Comparison of ENCODE assay signal across 26 cellular contexts in genomic region chr7:128759274-128759673, GRCh38. TPM values are rescaled to one million over a fixed set of nuclear protein-coding genes. Genes with fewer than 3 reads are reported as not detected.
DNase-seq lines count a peak whose midpoint lies in the region; ATAC-seq and TF ChIP-seq lines count a peak whose summit lies in the region.
"Had no signal": no experiment of that assay in that cellular context is flagged by ENCODE, and none has a peak within 500 bp of the region (broad histone marks: within the 10 kb centered on the region; RNA-seq: fewer than 3 reads in every experiment).

No MANE protein-coding gene starts in this region.

- H3F3A ChIP-seq in smooth muscle cell (ENCODE audit: low read depth), result peaks cover 24% of the 10 kb centered on the region

- H2BK120ac ChIP-seq in IMR-90 (ENCODE audit: low read depth, low read length), result no peak overlapping the region

- ATAC-seq in IMR-90 (ENCODE audit: low read depth), result no peak
- peak; percentile 46 for ATAC-seq in foreskin keratinocyte
- ATAC-seq: A549 had no signal

- H4K20me1 ChIP-seq in IMR-90 (ENCODE audit: insufficient read depth, low read length) (peaks cover 75% of the 10 kb centered on the region), smooth muscle cell (ENCODE audit: low read depth) (peaks cover 100% of the 10 kb centered on the region)

- intact Hi-C loops in IMR-90 (cut with micrococcal nuclease), result no loop called here
- intact Hi-C loops in CD4-positive, alpha-beta memory T cell (cut with micrococcal nuclease), result no loop called here

- H2AFZ ChIP-seq in ACC112 (ENCODE audit: low read length, unreplicated experiment), result no peak overlapping the region
- H2AFZ ChIP-seq in IMR-90 (replicated peaks; ENCODE audit: low read length, poor library complexity), result no peak overlapping the region
- no peak overlapping the region for H2AFZ ChIP-seq in smooth muscle cell (ENCODE audit: low read depth)
- H2AFZ ChIP-seq: PC-9 had no signal

- no peaks in the 10 kb centered on the region for H3K4me1 Mint-ChIP-seq in CD4-positive, alpha-beta memory T cell

- TF ChIP-seq POLR2A in IMR-90 (IDR thresholded peaks at IDR 0.05; ENCODE audit: low read depth, low read length), result no peak

- TF ChIP-seq CTCF in IMR-90 (conservative IDR thresholded peaks at IDR 0.05; ENCODE audit: low read depth, low read length) (no peak), foreskin keratinocyte (conservative IDR thresholded peaks at IDR 0.05) (no peak), smooth muscle cell (IDR thresholded peaks at IDR 0.05; ENCODE audit: borderline replicate concordance, insufficient read depth, poor library complexity, severe bottlenecking) (no peak)

- no peak overlapping the region for H2BK15ac ChIP-seq in IMR-90 (ENCODE audit: low read depth, low read length)

- POLR2A ChIA-PET in IMR-90 (lab: Charles Lee; ENCODE audit: unreplicated experiment), result no interaction called here
- POLR2A ChIA-PET in CD4-positive, alpha-beta memory T cell (lab: Charles Lee; ENCODE audit: partially characterized antibody), result no interaction called here

- no peak overlapping the region for H3K4ac ChIP-seq in IMR-90 (ENCODE audit: low read depth, low read length)

- H3K27ac ChIP-seq in ACC112 (ENCODE audit: low read depth, low read length) (peak overlapping the region; percentile 11; the same call in 1 of the 2 replicates), IMR-90 (ENCODE audit: insufficient read depth, low read length) (no peak overlapping the region), foreskin keratinocyte (no peak overlapping the region), smooth muscle cell (ENCODE audit: low read depth) (peak overlapping the region; percentile 3)
- H3K27ac ChIP-seq in CD4-positive, alpha-beta memory T cell (ENCODE audit: low read depth, low read length), result no peak overlapping the region
- H3K27ac ChIP-seq: A549, PC-9, SJSA1 had no signal

- DNase-seq in IMR-90, result no peak
- DNase-seq in foreskin keratinocyte, result no peak
- no peak for DNase-seq in smooth muscle cell (lab: John Stamatoyannopoulos, UW; ENCODE audit: unreplicated experiment)
- DNase-seq in NCI-H2081 (lab: John Stamatoyannopoulos, UW), result no peak
- DNase-seq in middle frontal gyrus (ENCODE audit: extremely low spot score, low spot score), result no peak
- DNase-seq in CD4-positive, alpha-beta memory T cell, result no peak
- DNase-seq: C1 segment of cervical spinal cord; CD8-positive, alpha-beta memory T cell; DMS79 treated with DMSO at 0.1 percent for 48 hours; GF-D8; KBM-7; MV-4-11; NCI-H1105; NCI-H1436 treated with DMSO at 0.1 percent for 48 hours; NCI-H187 treated with DMSO at 0.1 percent for 48 hours; NCI-H2107; NCI-H446 treated with DMSO at 0.1 percent for 48 hours; NCI-H526 treated with DMSO at 0.1 percent for 48 hours; PC-9; Right ventricle myocardium superior; RPMI8226 had no signal

- no peaks in the 10 kb centered on the region for H3K9me3 Mint-ChIP-seq in CD4-positive, alpha-beta memory T cell
- H3K9me3 Mint-ChIP-seq: CD8-positive, alpha-beta memory T cell had no signal

- H3K79me1 ChIP-seq in IMR-90 (ENCODE audit: low read depth in 1 of 2, low read length in 2 of 2), result peaks cover 23 to 60% of the 10 kb centered on the region in 2 experiments

- H3K23ac ChIP-seq in IMR-90 (ENCODE audit: low read depth, low read length), result no peak overlapping the region

- no peaks in the 10 kb centered on the region for H3K27me3 ChIP-seq in ACC112 (ENCODE audit: insufficient read depth, low read length)
- H3K27me3 ChIP-seq in IMR-90 (ENCODE audit: control insufficient read depth, insufficient read depth, low read length), result no peaks in the 10 kb centered on the region
- no peaks in the 10 kb centered on the region for H3K27me3 ChIP-seq in foreskin keratinocyte
- no peaks in the 10 kb centered on the region for H3K27me3 ChIP-seq in smooth muscle cell (ENCODE audit: low read depth)
- no peaks in the 10 kb centered on the region for H3K27me3 ChIP-seq in CD4-positive, alpha-beta memory T cell (ENCODE audit: insufficient read depth, low read length)
- H3K27me3 ChIP-seq: SJSA1 had no signal

- H3K9me3 ChIP-seq in IMR-90 (ENCODE audit: control insufficient read depth, insufficient read depth, low read length) (no peaks in the 10 kb centered on the region), smooth muscle cell (replicated peaks; ENCODE audit: low read depth) (no peaks in the 10 kb centered on the region)
- H3K9me3 ChIP-seq in CD4-positive, alpha-beta memory T cell (ENCODE audit: control insufficient read depth in 1 of 2, low read length in 2 of 2), result no peaks in the 10 kb centered on the region
- H3K9me3 ChIP-seq: A549, SJSA1 had no signal

- H3K4me2 ChIP-seq in IMR-90 (ENCODE audit: low read depth, low read length) (no peak overlapping the region), smooth muscle cell (no peak overlapping the region)
- H3K4me2 ChIP-seq: A549, PC-9 had no signal

- no peak overlapping the region for H3K14ac ChIP-seq in IMR-90 (replicated peaks; ENCODE audit: low read depth, low read length)

- peaks cover 22% of the 10 kb centered on the region for H3K4me1 ChIP-seq in ACC112 (ENCODE audit: control insufficient read depth, insufficient read depth, low read length, unreplicated experiment)
- peaks cover 9% of the 10 kb centered on the region for H3K4me1 ChIP-seq in IMR-90 (ENCODE audit: control insufficient read depth, insufficient read depth, low read length)
- no peaks in the 10 kb centered on the region for H3K4me1 ChIP-seq in foreskin keratinocyte
- no peaks in the 10 kb centered on the region for H3K4me1 ChIP-seq in smooth muscle cell (ENCODE audit: low read depth)
- H3K4me1 ChIP-seq in CD4-positive, alpha-beta memory T cell (ENCODE audit: insufficient read depth, low read length), result no peaks in the 10 kb centered on the region
- H3K4me1 ChIP-seq: A549, SJSA1 had no signal

- no peak overlapping the region for H4K8ac ChIP-seq in IMR-90 (ENCODE audit: low read depth in 2 of 2, low read length in 2 of 2)

- no peak overlapping the region for H2AK5ac ChIP-seq in IMR-90 (ENCODE audit: low read depth, low read length)

- H3K27ac Mint-ChIP-seq in CD4-positive, alpha-beta memory T cell, result no peak overlapping the region

- no peak overlapping the region for H3K56ac ChIP-seq in IMR-90 (ENCODE audit: extremely low read depth, insufficient read depth, low read length)

- H3K4me3 Mint-ChIP-seq in CD4-positive, alpha-beta memory T cell, result no peak overlapping the region
- H3K4me3 Mint-ChIP-seq: CD8-positive, alpha-beta memory T cell had no signal

- peaks cover 42 to 62% of the 10 kb centered on the region in 2 donors for H3K36me3 Mint-ChIP-seq in CD4-positive, alpha-beta memory T cell

- H4K5ac ChIP-seq in IMR-90 (ENCODE audit: low read depth, low read length), result no peak overlapping the region

- H3K18ac ChIP-seq in IMR-90 (ENCODE audit: low read depth, low read length), result no peak overlapping the region

- CTCF ChIA-PET in IMR-90 (lab: Yijun Ruan, JAX), result no interaction called here
- CTCF ChIA-PET in CD4-positive, alpha-beta memory T cell (lab: Charles Lee; ENCODE audit: partially characterized antibody), result no interaction called here

- H3K4me3 ChIP-seq in ACC112 (ENCODE audit: low read depth, low read length), result no peak overlapping the region
- H3K4me3 ChIP-seq in IMR-90 (ENCODE audit: insufficient read depth, low read depth, low read length), result no peak overlapping the region
- H3K4me3 ChIP-seq in smooth muscle cell, result no peak overlapping the region
- no peak overlapping the region for H3K4me3 ChIP-seq in CD4-positive, alpha-beta memory T cell (ENCODE audit: low read length in 2 of 2)
- H3K4me3 ChIP-seq: A549, PC-9, SJSA1 had no signal

- dilution Hi-C loops in IMR-90 (cut with HindIII; ENCODE audit: low sequenced_read_pairs, unreplicated experiment), result no loop called here

- no peak overlapping the region for H4K91ac ChIP-seq in IMR-90 (ENCODE audit: insufficient read depth, low read depth, low read length)

- no TSS peak for BruUV-seq in IMR-90 (replicated peaks; lab: Mats Ljungman, UMichigan)

- peak overlapping the region; percentile 40 for H2BK5ac ChIP-seq in IMR-90 (ENCODE audit: low read depth, low read length, poor library complexity, severe bottlenecking)

- H3K36me3 ChIP-seq in ACC112 (ENCODE audit: insufficient read depth, low read length) (peaks cover 60% of the 10 kb centered on the region), IMR-90 (ENCODE audit: control insufficient read depth, insufficient read depth, low read length) (peaks cover 38% of the 10 kb centered on the region), smooth muscle cell (ENCODE audit: low read depth) (peaks cover 36% of the 10 kb centered on the region)
- peaks cover 36% of the 10 kb centered on the region for H3K36me3 ChIP-seq in CD4-positive, alpha-beta memory T cell (ENCODE audit: insufficient read depth, low read length)

- no peak overlapping the region for H2BK20ac ChIP-seq in IMR-90 (ENCODE audit: low read depth, low read length)

- H2AK9ac ChIP-seq in IMR-90 (replicated peaks; ENCODE audit: low read depth, low read length, poor library complexity), result no peak overlapping the region

- H3K9me1 ChIP-seq in IMR-90 (ENCODE audit: insufficient read depth, low read length), result peaks cover 4% of the 10 kb centered on the region

- TF ChIP-seq RAD21 in IMR-90 (IDR thresholded peaks at IDR 0.05; ENCODE audit: low read length), result no peak

- in situ Hi-C loops in IMR-90 (cut with MboI; ENCODE audit: low sequenced_read_pairs), result no loop called here

- H3K27me3 Mint-ChIP-seq in CD4-positive, alpha-beta memory T cell, result no peaks in the 10 kb centered on the region
- H3K27me3 Mint-ChIP-seq: CD8-positive, alpha-beta memory T cell had no signal

- peaks cover 60% of the 10 kb centered on the region for H3K79me2 ChIP-seq in ACC112 (ENCODE audit: control insufficient read depth, insufficient read depth, low read length, unreplicated experiment)
- H3K79me2 ChIP-seq in smooth muscle cell (ENCODE audit: low read depth), result peaks cover 61% of the 10 kb centered on the region

- H3K9ac ChIP-seq in IMR-90 (ENCODE audit: low read depth, low read length) (no peak overlapping the region), smooth muscle cell (ENCODE audit: low read depth) (no peak overlapping the region)

RNA-seq across cellular contexts. Expression of gene OPN1SW, which starts 16.3 kb away (rescaled TPM):
- not detected in 2 replicates for total RNA-seq in IMR-90 (2012; rRNA removed)
- polyA plus RNA-seq in IMR-90 (2012; rRNA removed), result not detected in 2 replicates
- polyA plus RNA-seq in IMR-90 (2012; cell fraction: cytosol; rRNA removed), result 0.04 TPM in 1 of 2 replicates, not detected in the other
- not detected in 2 replicates for polyA plus RNA-seq in IMR-90 (2012; cell fraction: nucleus; rRNA removed; ENCODE audit: low replicate concordance)
- total RNA-seq in foreskin keratinocyte, result not detected in 2 replicates
- not detected in 2 replicates for polyA plus RNA-seq in foreskin keratinocyte
- not detected in 2 replicates for total RNA-seq in smooth muscle cell
- polyA plus RNA-seq in smooth muscle cell, result 1.7 and 4.0 TPM in 2 replicates
- not detected for total RNA-seq in CD4-positive, alpha-beta memory T cell
- polyA plus RNA-seq in CD4-positive, alpha-beta memory T cell, result not detected
- total RNA-seq: CD8-positive, alpha-beta memory T cell; HT-29; MCF 10A; PC-9; Right ventricle myocardium superior; SJSA1 had no signal
- polyA plus RNA-seq: A549; CD8-positive, alpha-beta memory T cell had no signal

RNA-seq across cellular contexts. Expression of gene CALU, which starts 20.1 kb away (rescaled TPM):
- total RNA-seq in IMR-90 (2012; rRNA removed) (421 and 914 TPM in 2 replicates), foreskin keratinocyte (195 and 229 TPM in 2 replicates), smooth muscle cell (679 and 873 TPM in 2 replicates)
- polyA plus RNA-seq in IMR-90 (2012; rRNA removed) (426 and 525 TPM in 2 replicates), foreskin keratinocyte (89.2 and 94.6 TPM in 2 replicates), smooth muscle cell (605 and 783 TPM in 2 replicates)
- polyA plus RNA-seq in IMR-90 (2012; cell fraction: cytosol; rRNA removed), result 91.7 and 135 TPM in 2 replicates
- polyA plus RNA-seq in IMR-90 (2012; cell fraction: nucleus; rRNA removed; ENCODE audit: low replicate concordance), result 22.2 and 179 TPM in 2 replicates
- total RNA-seq in CD4-positive, alpha-beta memory T cell, result 10 to 100 TPM; 18.4 to 20.6 TPM
- 10 to 100 TPM; 23.3 to 24.2 TPM for polyA plus RNA-seq in CD4-positive, alpha-beta memory T cell

RNA-seq across cellular contexts. Expression of gene CCDC136, which starts 32.5 kb away (rescaled TPM):
- total RNA-seq in IMR-90 (2012; rRNA removed), result 7.7 and 8.3 TPM in 2 replicates
- polyA plus RNA-seq in IMR-90 (2012; rRNA removed), result 15.1 and 18.0 TPM in 2 replicates
- 5.3 and 5.9 TPM in 2 replicates for polyA plus RNA-seq in IMR-90 (2012; cell fraction: cytosol; rRNA removed)
- polyA plus RNA-seq in IMR-90 (2012; cell fraction: nucleus; rRNA removed; ENCODE audit: low replicate concordance), result 41.0 and 106 TPM in 2 replicates
- 2.3 and 2.4 TPM in 2 replicates for total RNA-seq in foreskin keratinocyte
- 1.6 and 1.9 TPM in 2 replicates for polyA plus RNA-seq in foreskin keratinocyte
- total RNA-seq in smooth muscle cell, result 2.7 and 3.2 TPM in 2 replicates
- polyA plus RNA-seq in smooth muscle cell, result 3.1 and 4.7 TPM in 2 replicates
- 10 to 100 TPM; 18.3 to 20.4 TPM for total RNA-seq in CD4-positive, alpha-beta memory T cell
- 1 to 10 TPM in 1 of 2 donors, not detected in 1; 3.4 TPM for polyA plus RNA-seq in CD4-positive, alpha-beta memory T cell
- total RNA-seq: HT-29 had no signal

Comparison
In these comparisons a context has a peak if more than half of its experiments do, and no peak if none do; other contexts are left out.
1. H3K27ac ChIP-seq: peak in ACC112 (single experiment) and smooth muscle cell (single experiment); none in IMR-90 (single experiment), foreskin keratinocyte (single experiment) and CD4-positive, alpha-beta memory T cell (single experiment).